ENCODE assay signal across 16 cellular contexts in genomic region chr2:15812187-15812830, GRCh38.
"Had no signal": no experiment of that assay in that cellular context is flagged by ENCODE, and none has a peak within 500 bp of the region (broad histone marks: within the 10 kb centered on the region; RNA-seq: fewer than 3 reads in every experiment).

No MANE protein-coding gene starts in this region.

- H3K4me3 ChIP-seq: lung, thoracic aorta had no signal

- DNase-seq: activated CD4-positive, alpha-beta memory T cell treated with anti-CD3 and anti-CD28 coated beads for 36 hours; activated effector memory CD4-positive, alpha-beta T cell treated with anti-CD3 and anti-CD28 coated beads, Interleukin-2, amount 50 U/mL, for 16 hours; activated T-cell treated with anti-CD3 and anti-CD28 coated beads, Interleukin-2, amount 50 U/mL, for 4 hours; amniotic stem cell; brain microvascular endothelial cell; cerebellar nuclear complex; hypothalamus; left colon; stimulated activated CD4-positive, alpha-beta T cell treated with anti-CD3 and anti-CD28 coated beads, Interleukin-2, amount 100 ng/mL, for 48 hours; stimulated activated CD8-positive, alpha-beta memory T cell treated with anti-CD3 and anti-CD28 coated beads, Interleukin-4, amount 100 ng/mL, for 48 hours; T-helper 9 cell had no signal

- H3K9me3 ChIP-seq: thoracic aorta had no signal

- ATAC-seq: activated naive CD4-positive, alpha-beta T cell treated with anti-CD3 and anti-CD28 coated beads, Interleukin-2, amount 50 U/mL, for 72 hours; activated T-cell treated with anti-CD3 and anti-CD28 coated beads, Interleukin-2, amount 50 U/mL, for 4 hours; left colon; sciatic nerve had no signal

- H3K9me3 Mint-ChIP-seq: activated CD4-positive, alpha-beta memory T cell treated with anti-CD3 and anti-CD28 coated beads for 36 hours; activated naive CD4-positive, alpha-beta T cell treated with anti-CD3 and anti-CD28 coated beads, Interleukin-2, amount 50 U/mL, for 72 hours; activated T-cell treated with anti-CD3 and anti-CD28 coated beads, Interleukin-2, amount 50 U/mL, for 4 hours; stimulated activated naive CD8-positive, alpha-beta T cell treated with anti-CD3 and anti-CD28 coated beads, Interleukin-15, Interleukin-2, amounts not matched to agents 100 ng/mL and 50 ng/mL, for 24 hours had no signal

- H3K27ac ChIP-seq: brain microvascular endothelial cell, thoracic aorta had no signal

- H3K36me3 Mint-ChIP-seq: activated CD4-positive, alpha-beta memory T cell treated with anti-CD3 and anti-CD28 coated beads for 36 hours; activated naive CD4-positive, alpha-beta T cell treated with anti-CD3 and anti-CD28 coated beads, Interleukin-2, amount 50 U/mL, for 72 hours had no signal

- H3K27me3 ChIP-seq: brain microvascular endothelial cell had no signal

- H3K4me3 Mint-ChIP-seq: activated CD4-positive, alpha-beta memory T cell treated with anti-CD3 and anti-CD28 coated beads for 36 hours; activated T-cell treated with anti-CD3 and anti-CD28 coated beads, Interleukin-2, amount 50 U/mL, for 4 hours; stimulated activated naive CD8-positive, alpha-beta T cell treated with anti-CD3 and anti-CD28 coated beads, Interleukin-15, Interleukin-2, amounts not matched to agents 100 ng/mL and 50 ng/mL, for 24 hours had no signal

- H3K27ac Mint-ChIP-seq: activated CD4-positive, alpha-beta memory T cell treated with anti-CD3 and anti-CD28 coated beads for 36 hours; activated naive CD4-positive, alpha-beta T cell treated with anti-CD3 and anti-CD28 coated beads, Interleukin-2, amount 50 U/mL, for 72 hours; stimulated activated naive CD8-positive, alpha-beta T cell treated with anti-CD3 and anti-CD28 coated beads, Interleukin-15, Interleukin-2, amounts not matched to agents 100 ng/mL and 50 ng/mL, for 24 hours had no signal

- H3K36me3 ChIP-seq: brain microvascular endothelial cell, thoracic aorta had no signal
